26 cellular contexts compared by ENCODE assay signal in genomic region chr6:139047677-139048076, GRCh38.
"Had no signal": no experiment of that assay in that cellular context is flagged by ENCODE, and none has a peak within 500 bp of the region (broad histone marks: within the 10 kb centered on the region; RNA-seq: fewer than 3 reads in every experiment).

No MANE protein-coding gene starts in this region.

- DNase-seq: hippocampal formation; kidney glomerular epithelial cell; left colon; left lung; lower lobe of right lung; mammary epithelial cell; mesenchymal stem cell; naive B cell; natural killer cell; nephron progenitor cell; ovary; stimulated activated CD4-positive, alpha-beta T cell treated with anti-CD3 and anti-CD28 coated beads, Interleukin-12 subunit alpha, Interleukin-12 subunit beta, amount 100 ng/mL, for 4 hours; stimulated activated CD4-positive, alpha-beta T cell treated with anti-CD3 and anti-CD28 coated beads, Interleukin-15, amount 100 ng/mL, for 24 hours; stimulated activated CD4-positive, alpha-beta T cell treated with anti-CD3 and anti-CD28 coated beads, Interleukin-2, amount 100 ng/mL, for 24 hours; stimulated activated CD4-positive, alpha-beta T cell treated with anti-CD3 and anti-CD28 coated beads, Interleukin-4, amount 100 ng/mL, for 1 hour; stimulated activated naive B cell treated with anti-CD40 and anti-IgM and Interleukin-4, amounts not matched to agents 10 μg/mL and 1 μg/mL and 100 μg/mL, for 72 hours; stimulated activated naive CD8-positive, alpha-beta T cell treated with anti-CD3 and anti-CD28 coated beads, Interleukin-15, Interleukin-2, amounts not matched to agents 100 U/mL and 50 U/mL, for 24 hours; stomach; testis; thyroid gland; transverse colon; upper lobe of left lung had no signal

- FAIRE-seq: keratinocyte had no signal

- H3K9me3 ChIP-seq: left lung, lower lobe of right lung, ovary, right atrium auricular region, stomach, testis, thyroid gland, transverse colon, upper lobe of left lung had no signal

- H3K36me3 ChIP-seq: lower lobe of right lung, ovary, right atrium auricular region, thyroid gland, transverse colon had no signal

- H3K27me3 ChIP-seq: left lung, ovary, right atrium auricular region, stomach, testis, thyroid gland, transverse colon, upper lobe of left lung had no signal

- H3K27ac ChIP-seq: left lung, lower lobe of right lung, ovary, right atrium auricular region, skin epidermis, stomach, testis, thyroid gland, transverse colon, upper lobe of left lung had no signal

- ATAC-seq: left colon; left lung; lower lobe of right lung; natural killer cell; sciatic nerve; stimulated activated naive B cell treated with anti-CD40 and anti-IgM and Interleukin-4, amounts not matched to agents 10 μg/mL and 1 μg/mL and 100 μg/mL, for 72 hours; stimulated activated naive CD8-positive, alpha-beta T cell treated with anti-CD3 and anti-CD28 coated beads, Interleukin-15, Interleukin-2, amounts not matched to agents 100 U/mL and 50 U/mL, for 24 hours had no signal

- H3K4me3 ChIP-seq: left lung, lower lobe of right lung, ovary, right atrium auricular region, skin epidermis, stomach, testis, thyroid gland, transverse colon, upper lobe of left lung had no signal

- H3K4me1 ChIP-seq: left lung, lower lobe of right lung, right atrium auricular region, stomach, testis, thyroid gland, transverse colon, upper lobe of left lung had no signal
